ENCODE assay signal across 14 cellular contexts in genomic region chr20:44109951-44110361, GRCh38.
DNase-seq lines count a peak whose midpoint lies in the region; FAIRE-seq and TF ChIP-seq lines count a peak whose summit lies in the region.
"Had no signal": no experiment of that assay in that cellular context is flagged by ENCODE, and none has a peak within 500 bp of the region (broad histone marks: within the 10 kb centered on the region; RNA-seq: fewer than 3 reads in every experiment).

No MANE protein-coding gene starts in this region.

- H3K27me3 Mint-ChIP-seq in chondrocyte (ENCODE audit: low read depth), result no peaks in the 10 kb centered on the region

- TF ChIP-seq CTCF in DOHH2 (IDR thresholded peaks at IDR 0.05; ENCODE audit: low read depth, low read length, poor library complexity, severe bottlenecking) (peak; percentile 37), chondrocyte (IDR thresholded peaks at IDR 0.05) (peak; percentile 54), keratinocyte (optimal IDR thresholded peaks at IDR 0.05 in 1 of 3, IDR thresholded peaks at IDR 0.05 in 1 of 3, conservative IDR thresholded peaks at IDR 0.05 in 1 of 3; ENCODE audit: extremely low read depth in 1 of 3, insufficient read depth in 2 of 3, low read length in 3 of 3) (peak in 2 of 3 experiments; percentile 36 to 46), GM20000 (IDR thresholded peaks at IDR 0.05; ENCODE audit: extremely low read depth, missing control alignments) (no peak)

- FAIRE-seq in keratinocyte (lab: Jason Lieb, UNC), result no peak

- H3K4me1 Mint-ChIP-seq in chondrocyte (ENCODE audit: low read depth), result peaks cover 55% of the 10 kb centered on the region
- H3K4me1 Mint-ChIP-seq: CD4-positive, alpha-beta memory T cell had no signal

- H2AFZ ChIP-seq in Karpas-422 (ENCODE audit: low read length) (no peak overlapping the region), keratinocyte (ENCODE audit: control insufficient read depth, low read length) (no peak overlapping the region)

- H3K4me2 ChIP-seq in DOHH2 (ENCODE audit: low read length), result no peak overlapping the region
- H3K4me2 ChIP-seq in Karpas-422 (ENCODE audit: low read depth, low read length, poor library complexity, severe bottlenecking), result no peak overlapping the region
- no peak overlapping the region for H3K4me2 ChIP-seq in keratinocyte (ENCODE audit: control insufficient read depth, extremely low read depth, insufficient read depth, low read depth, low read length)

- H3K36me3 ChIP-seq in DOHH2 (ENCODE audit: control insufficient read depth, low read length) (no peaks in the 10 kb centered on the region), Karpas-422 (ENCODE audit: insufficient read depth, low read length) (no peaks in the 10 kb centered on the region), keratinocyte (ENCODE audit: control insufficient read depth in 2 of 2, extremely low read depth in 1 of 2, insufficient read depth in 2 of 2, low read length in 2 of 2) (no peaks in the 10 kb centered on the region)

- no peak overlapping the region for H3K27ac ChIP-seq in DOHH2 (ENCODE audit: low read depth, low read length)
- H3K27ac ChIP-seq in Karpas-422 (ENCODE audit: low read length), result no peak overlapping the region
- no peak overlapping the region for H3K27ac ChIP-seq in keratinocyte (ENCODE audit: control insufficient read depth, insufficient read depth, low read length)
- H3K27ac ChIP-seq: body of pancreas had no signal

- no peaks in the 10 kb centered on the region for H3K4me1 ChIP-seq in DOHH2 (ENCODE audit: control insufficient read depth, low read length)
- no peaks in the 10 kb centered on the region for H3K4me1 ChIP-seq in Karpas-422 (ENCODE audit: low read length)
- H3K4me1 ChIP-seq in keratinocyte (ENCODE audit: control insufficient read depth, extremely low read depth, insufficient read depth, low read length), result peaks cover 15% of the 10 kb centered on the region
- H3K4me1 ChIP-seq: body of pancreas had no signal

- H3K9ac ChIP-seq in Karpas-422 (ENCODE audit: low read length) (no peak overlapping the region), keratinocyte (ENCODE audit: control insufficient read depth, extremely low read depth, insufficient read depth, low read length) (no peak overlapping the region)

- H3K27me3 ChIP-seq in DOHH2 (ENCODE audit: control insufficient read depth, low read length), result peaks cover 9% of the 10 kb centered on the region; the same call in 1 of the 2 replicates
- peaks cover 3% of the 10 kb centered on the region; the same call in 1 of the 2 replicates for H3K27me3 ChIP-seq in Karpas-422 (ENCODE audit: low read length)
- peaks cover 2% of the 10 kb centered on the region for H3K27me3 ChIP-seq in keratinocyte (ENCODE audit: control insufficient read depth, extremely low read depth, insufficient read depth, low read length)
- H3K27me3 ChIP-seq: body of pancreas had no signal

- peaks cover 25% of the 10 kb centered on the region for H3K36me3 Mint-ChIP-seq in chondrocyte (ENCODE audit: low read depth)
- H3K36me3 Mint-ChIP-seq: CD4-positive, alpha-beta memory T cell had no signal

- H3K4me3 Mint-ChIP-seq in chondrocyte (ENCODE audit: unreplicated experiment), result no peak overlapping the region
- H3K4me3 Mint-ChIP-seq: activated T-cell treated with anti-CD3 and anti-CD28 coated beads, Interleukin-2, amount 50 U/mL, for 4 hours; CD4-positive, alpha-beta memory T cell had no signal

- H3K79me2 ChIP-seq in DOHH2 (ENCODE audit: control insufficient read depth, low read length) (no peaks in the 10 kb centered on the region), Karpas-422 (ENCODE audit: low read length) (no peaks in the 10 kb centered on the region), keratinocyte (ENCODE audit: control insufficient read depth, insufficient read depth, low read length) (no peaks in the 10 kb centered on the region)

- DNase-seq in Karpas-422, result peak; percentile 74
- DNase-seq in chondrocyte (ENCODE audit: low spot score), result no peak
- DNase-seq in keratinocyte (ENCODE audit: low read depth, low spot score), result no peak
- DNase-seq in GOT3 (lab: John Stamatoyannopoulos, UW), result no peak
- DNase-seq in T-helper 9 cell, result no peak
- DNase-seq in NOMO-1 treated with DMSO at 0.1 percent for 48 hours (lab: John Stamatoyannopoulos, UW; ENCODE audit: unreplicated experiment), result no peak
- DNase-seq in GM20000 (ENCODE audit: low spot score), result no peak
- DNase-seq: activated T-cell treated with anti-CD3 and anti-CD28 coated beads, Interleukin-2, amount 50 U/mL, for 4 hours; body of pancreas; CD4-positive, alpha-beta memory T cell; Kasumi-1; kidney glomerular epithelial cell; RPMI8226 had no signal

- dilution Hi-C loops in keratinocyte (cut with MboI; ENCODE audit: extremely low pct_ligation_motif_present, low sequenced_read_pairs), result loop anchor here (10.0 kb wide), 1 partner anchor 85 kb away; no protein-coding TSS in a partner anchor

- H3K9me3 Mint-ChIP-seq in chondrocyte (ENCODE audit: low read depth), result no peaks in the 10 kb centered on the region

- no peak overlapping the region for H3K4me3 ChIP-seq in DOHH2 (ENCODE audit: low read length)
- H3K4me3 ChIP-seq in Karpas-422 (ENCODE audit: low read length), result no peak overlapping the region
- H3K4me3 ChIP-seq in keratinocyte (ENCODE audit: control insufficient read depth in 2 of 3, extremely low read depth in 1 of 3, insufficient read depth in 2 of 3, low read depth in 1 of 3, low read length in 3 of 3), result no peak overlapping the region
- H3K4me3 ChIP-seq: body of pancreas had no signal

- H3K9me2 ChIP-seq in DOHH2 (replicated peaks; ENCODE audit: control insufficient read depth, low read length) (no peaks in the 10 kb centered on the region), Karpas-422 (replicated peaks; ENCODE audit: insufficient read depth, low read length) (no peaks in the 10 kb centered on the region)

- H4K20me1 ChIP-seq in DOHH2 (ENCODE audit: control insufficient read depth, insufficient read depth, low read depth, low read length) (no peaks in the 10 kb centered on the region), Karpas-422 (ENCODE audit: insufficient read depth, low read depth, low read length) (no peaks in the 10 kb centered on the region), keratinocyte (ENCODE audit: control insufficient read depth, extremely low read depth, insufficient read depth, low read length) (no peaks in the 10 kb centered on the region)

- no peaks in the 10 kb centered on the region for H3K9me3 ChIP-seq in DOHH2 (ENCODE audit: control insufficient read depth, insufficient read depth, low read length)
- H3K9me3 ChIP-seq in Karpas-422 (ENCODE audit: low read length), result no peaks in the 10 kb centered on the region
- H3K9me3 ChIP-seq in keratinocyte (ENCODE audit: control insufficient read depth, low read depth, low read length), result peaks cover 5% of the 10 kb centered on the region
- H3K9me3 ChIP-seq: body of pancreas had no signal

- no peak overlapping the region for H3K27ac Mint-ChIP-seq in chondrocyte (ENCODE audit: unreplicated experiment)
- H3K27ac Mint-ChIP-seq: CD4-positive, alpha-beta memory T cell had no signal

- H3K9me1 ChIP-seq in keratinocyte (ENCODE audit: control insufficient read depth, extremely low read depth, insufficient read depth, low read length), result no peaks in the 10 kb centered on the region

- H3F3A ChIP-seq in DOHH2 (ENCODE audit: control insufficient read depth, insufficient read depth), result no peaks in the 10 kb centered on the region
